8 cellular contexts compared by ENCODE assay signal in genomic region chr12:47802312-47802711, GRCh38. TPM values are rescaled to one million over a fixed set of nuclear protein-coding genes. Genes with fewer than 3 reads are reported as not detected.
A peak's percentile ranks its signal among the peaks of the same experiment; 100 is the strongest.
DNase-seq lines count a peak whose midpoint lies in the region; ATAC-seq and TF ChIP-seq lines count a peak whose summit lies in the region.

No MANE protein-coding gene starts in this region.

- H3K4me3 Mint-ChIP-seq in activated naive CD4-positive, alpha-beta T cell treated with anti-CD3 and anti-CD28 coated beads for 36 hours = peak overlapping the region; percentile 22
- H3K4me3 Mint-ChIP-seq in activated naive CD8-positive, alpha-beta T cell = peak overlapping the region; percentile 63

- H3K9me3 Mint-ChIP-seq in activated naive CD4-positive, alpha-beta T cell treated with anti-CD3 and anti-CD28 coated beads for 36 hours = no peaks in the 10 kb centered on the region
- no peaks in the 10 kb centered on the region for H3K9me3 Mint-ChIP-seq in activated naive CD8-positive, alpha-beta T cell (ENCODE audit: low read depth)

- H3K4me1 ChIP-seq in tibial nerve = peaks cover 7 to 94% (median 82%) of the 10 kb centered on the region in 4 donors

- DNase-seq in activated naive CD4-positive, alpha-beta T cell treated with anti-CD3 and anti-CD28 coated beads for 36 hours = peak; percentile 49
- no peak for DNase-seq in activated naive CD4-positive, alpha-beta T cell treated with anti-CD3 and anti-CD28 coated beads, Interleukin-2, amount 50 U/mL, for 16 hours
- no peak for DNase-seq in kidney epithelial cell (ENCODE audit: low read depth)
- DNase-seq in tibial nerve (ENCODE audit: low spot score in 2 of 2) = no peak
- DNase-seq in stimulated activated CD4-positive, alpha-beta T cell treated with anti-CD3 and anti-CD28 coated beads, Interleukin-4, amount 100 ng/mL, for 4 hours = no peak

- H3K4me1 Mint-ChIP-seq in activated naive CD4-positive, alpha-beta T cell treated with anti-CD3 and anti-CD28 coated beads for 36 hours (ENCODE audit: low read depth) = peaks cover 86% of the 10 kb centered on the region
- H3K4me1 Mint-ChIP-seq in activated naive CD8-positive, alpha-beta T cell (ENCODE audit: low read depth) = peaks cover 88% of the 10 kb centered on the region

- ATAC-seq in GM18907 (IDR thresholded peaks at IDR 0.05; ENCODE audit: unreplicated experiment) (no peak), GM21381 (IDR thresholded peaks at IDR 0.05; ENCODE audit: unreplicated experiment) (no peak)

- CTCF ChIA-PET in activated naive CD4-positive, alpha-beta T cell treated with anti-CD3 and anti-CD28 coated beads for 36 hours (lab: Charles Lee) = interaction anchor here (0.7 to 27.8 kb wide), 12 partner anchors 10 to 87 kb away, joined by 3 to 848 read pairs (median 6); no protein-coding TSS in a partner anchor

- peak overlapping the region; percentile 2 to 98 (median 51) for H3K27ac ChIP-seq in tibial nerve

- intact Hi-C loops in activated naive CD4-positive, alpha-beta T cell treated with anti-CD3 and anti-CD28 coated beads for 36 hours (cut with micrococcal nuclease) = loop anchor here (2.0 kb wide), 1 partner anchor 14 kb away; no protein-coding TSS in a partner anchor

- no peak for TF ChIP-seq EP300 in tibial nerve (IDR thresholded peaks at IDR 0.05)

- no peaks in the 10 kb centered on the region for H3K27me3 Mint-ChIP-seq in activated naive CD4-positive, alpha-beta T cell treated with anti-CD3 and anti-CD28 coated beads for 36 hours (ENCODE audit: low read depth)
- H3K27me3 Mint-ChIP-seq in activated naive CD8-positive, alpha-beta T cell = no peaks in the 10 kb centered on the region

- TF ChIP-seq POLR2A in tibial nerve (IDR thresholded peaks at IDR 0.05) = no peak

- H3K27me3 ChIP-seq in kidney epithelial cell (ENCODE audit: control insufficient read depth, insufficient read depth, low read length) (no peaks in the 10 kb centered on the region), tibial nerve (no peaks in the 10 kb centered on the region)

- TF ChIP-seq CTCF in kidney epithelial cell (IDR thresholded peaks at IDR 0.05; ENCODE audit: insufficient read depth, low read length, poor library complexity, severe bottlenecking) = peak; percentile 35
- TF ChIP-seq CTCF in tibial nerve (IDR thresholded peaks at IDR 0.05) = peak in 2 of 5 experiments; percentile 6 to 20

- H3K36me3 ChIP-seq in kidney epithelial cell (ENCODE audit: control insufficient read depth, insufficient read depth, low read length) (peaks cover 3% of the 10 kb centered on the region), tibial nerve (peaks cover 0 to 26% (median 8%) of the 10 kb centered on the region in 3 donors)

- H3K36me3 Mint-ChIP-seq in activated naive CD4-positive, alpha-beta T cell treated with anti-CD3 and anti-CD28 coated beads for 36 hours (ENCODE audit: low read depth) = peaks cover 41% of the 10 kb centered on the region
- peaks cover 6% of the 10 kb centered on the region for H3K36me3 Mint-ChIP-seq in activated naive CD8-positive, alpha-beta T cell

- H3K4me3 ChIP-seq in kidney epithelial cell (ENCODE audit: low read depth, low read length) (no peak overlapping the region), tibial nerve (no peak overlapping the region)

- 22 to 25% methylated on average over 5 of the region's 5 CpGs for WGBS in tibial nerve, 2 donors

- no peaks in the 10 kb centered on the region for H3K9me3 ChIP-seq in tibial nerve

- peak overlapping the region; percentile 98 for H3K27ac Mint-ChIP-seq in activated naive CD4-positive, alpha-beta T cell treated with anti-CD3 and anti-CD28 coated beads for 36 hours
- peak overlapping the region; percentile 91 for H3K27ac Mint-ChIP-seq in activated naive CD8-positive, alpha-beta T cell

RNA-seq across cellular contexts. Expression of gene HDAC7, which starts 17.4 kb away (rescaled TPM):
- total RNA-seq in activated naive CD4-positive, alpha-beta T cell treated with anti-CD3 and anti-CD28 coated beads for 36 hours = 100 to 1,000 TPM; 272 to 289 TPM
- total RNA-seq in kidney epithelial cell (52.1 and 62.2 TPM in 2 replicates), tibial nerve (100 to 1,000 TPM in 2 of 4 donors, 10 to 100 TPM in 2; 90.4 to 186 (median 98.4) TPM)

RNA-seq across cellular contexts. Expression of gene SLC48A1, which starts 29.3 kb away (rescaled TPM):
- 10 to 100 TPM; 16.6 to 21.0 TPM for total RNA-seq in activated naive CD4-positive, alpha-beta T cell treated with anti-CD3 and anti-CD28 coated beads for 36 hours
- total RNA-seq in kidney epithelial cell (18.5 and 26.5 TPM in 2 replicates), tibial nerve (10 to 100 TPM; 24.6 to 37.9 (median 33.8) TPM)

RNA-seq across cellular contexts. Expression of gene RAPGEF3, which starts 43.6 kb away (rescaled TPM):
- total RNA-seq in activated naive CD4-positive, alpha-beta T cell treated with anti-CD3 and anti-CD28 coated beads for 36 hours = 1 to 10 TPM; 1.5 to 1.6 TPM
- total RNA-seq in kidney epithelial cell (8.7 and 14.3 TPM in 2 replicates), tibial nerve (100 to 1,000 TPM in 1 of 4 donors, 10 to 100 TPM in 3; 47.3 to 109 (median 83.6) TPM)
